ENCODE assay signal across 1 cellular context in the genomic region with DNA sequence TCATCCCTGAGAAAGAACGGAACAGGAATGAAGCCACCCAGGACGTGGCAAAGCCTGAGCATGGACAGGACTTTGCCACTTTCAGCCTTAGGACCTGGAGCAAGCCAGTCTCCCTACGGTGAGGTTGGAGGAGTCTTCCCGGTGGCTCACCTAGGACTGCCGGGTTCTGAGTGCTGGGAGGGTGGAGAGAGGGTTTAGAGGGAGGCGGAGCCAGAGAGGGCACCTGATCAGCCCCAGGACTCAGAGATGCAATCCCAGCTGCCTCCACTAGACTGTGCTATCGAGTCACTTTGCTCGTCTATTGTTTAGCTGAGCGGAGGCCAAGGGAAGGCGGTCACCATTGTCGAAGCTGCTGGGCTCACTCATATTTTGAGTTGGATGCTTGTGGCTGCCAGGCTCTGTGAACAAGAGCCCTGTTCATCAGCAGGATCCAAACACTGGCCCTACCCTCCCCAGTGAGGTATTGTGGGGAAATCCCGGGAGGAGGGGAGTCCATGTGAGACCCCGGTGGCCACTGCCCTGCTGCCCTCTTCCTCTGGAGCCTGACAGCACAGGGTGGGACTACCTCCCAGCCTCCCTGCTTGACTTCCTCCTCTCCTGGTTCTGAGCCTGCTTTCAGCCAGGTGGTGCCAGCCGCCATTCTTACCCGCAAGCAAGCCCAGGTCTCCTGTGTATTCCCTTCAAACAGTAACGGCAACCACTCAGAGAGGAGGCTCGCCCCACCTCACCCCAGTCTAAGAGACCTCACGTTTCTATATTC.
TF ChIP-seq lines count a peak whose summit lies in the region.

No MANE protein-coding gene starts in this region.

TF ChIP-seq in endothelial cell of umbilical vein, 7 proteins besides CTCF, POLR2A, EP300 and RAD21 (continued from another document):
- TF ChIP-seq MAX (IDR thresholded peaks at IDR 0.05; ENCODE audit: insufficient read depth, insufficient read length) = no peak
- TF ChIP-seq GATA2 (IDR thresholded peaks at IDR 0.05; ENCODE audit: insufficient read depth, insufficient read length, low read depth, low read length) = no peak
- TF ChIP-seq EZH2 (IDR thresholded peaks at IDR 0.05; ENCODE audit: borderline replicate concordance, low read depth, low read length, severe bottlenecking) = no peak
- TF ChIP-seq FOS (IDR thresholded peaks at IDR 0.05; ENCODE audit: borderline replicate concordance, insufficient read depth, low read length) = no peak
- TF ChIP-seq POLR2AphosphoS5 (IDR thresholded peaks at IDR 0.05; ENCODE audit: insufficient read depth, low read depth, low read length) = no peak
TF ChIP-seq in endothelial cell of umbilical vein: peak in this region for 0.
